In genomic region chr17:72122002-72122310, GRCh38 we compare ENCODE assay signal across 8 cellular contexts. TPM values are rescaled to one million over a fixed set of nuclear protein-coding genes. Genes with fewer than 3 reads are reported as not detected.
DNase-seq lines count a peak whose midpoint lies in the region; ATAC-seq and TF ChIP-seq lines count a peak whose summit lies in the region.

No MANE protein-coding gene starts in this region.

- peaks cover 34 to 42% of the 10 kb centered on the region in 2 donors for H3K4me1 ChIP-seq in thyroid gland

- H3K9me3 Mint-ChIP-seq in activated CD4-positive, alpha-beta T cell treated with anti-CD3 and anti-CD28 coated beads for 36 hours (ENCODE audit: low read depth): no peaks in the 10 kb centered on the region
- no peaks in the 10 kb centered on the region for H3K9me3 Mint-ChIP-seq in WTC11

- H3K4me3 Mint-ChIP-seq in activated CD4-positive, alpha-beta T cell treated with anti-CD3 and anti-CD28 coated beads for 36 hours: peak overlapping the region; percentile 35
- peak overlapping the region; percentile 95 for H3K4me3 Mint-ChIP-seq in WTC11

- POLR2A ChIA-PET in activated CD4-positive, alpha-beta T cell treated with anti-CD3 and anti-CD28 coated beads for 36 hours (lab: Charles Lee): no interaction called here
- POLR2A ChIA-PET in WTC11 (lab: Charles Lee): interaction anchor here (0.5 to 3.2 kb wide), 5 partner anchors 31 to 417 kb away, joined by 5 to 13 read pairs (median 9); no protein-coding TSS in a partner anchor

- no peaks in the 10 kb centered on the region for H3K36me3 Mint-ChIP-seq in activated CD4-positive, alpha-beta T cell treated with anti-CD3 and anti-CD28 coated beads for 36 hours (ENCODE audit: low read depth)
- peaks cover 7% of the 10 kb centered on the region for H3K36me3 Mint-ChIP-seq in WTC11

- H3K4me3 ChIP-seq in iPS-18c (ENCODE audit: insufficient read depth, low read depth, low read length) (peak overlapping the region; percentile 63), thyroid gland (replicated peaks in 1 of 3) (peak overlapping the region; percentile 81 to 83 (median 83))

- no peak for TF ChIP-seq POLR2A in thyroid gland (IDR thresholded peaks at IDR 0.05)

- peak overlapping the region; percentile 91 to 97 (median 95) for H3K27ac ChIP-seq in thyroid gland

- peaks cover 8% of the 10 kb centered on the region for H3K4me1 Mint-ChIP-seq in activated CD4-positive, alpha-beta T cell treated with anti-CD3 and anti-CD28 coated beads for 36 hours
- H3K4me1 Mint-ChIP-seq in WTC11: peaks cover 54% of the 10 kb centered on the region

- intact Hi-C loops in activated CD4-positive, alpha-beta T cell treated with anti-CD3 and anti-CD28 coated beads for 36 hours (cut with DNase I, micrococcal nuclease): loop anchor here in 1 of 2 experiments (5.0 kb wide), 1 partner anchor 420 kb away; no protein-coding TSS in a partner anchor
- intact Hi-C loops in thyroid gland (cut with DNase I): loop anchor here (10.0 kb wide), 1 partner anchor 423 kb away; no protein-coding TSS in a partner anchor

- H3K36me3 ChIP-seq in thyroid gland: peaks cover 0 to 8% of the 10 kb centered on the region in 2 donors

- H3K27me3 Mint-ChIP-seq in activated CD4-positive, alpha-beta T cell treated with anti-CD3 and anti-CD28 coated beads for 36 hours: peaks cover 60% of the 10 kb centered on the region
- peaks cover 46% of the 10 kb centered on the region for H3K27me3 Mint-ChIP-seq in WTC11 (ENCODE audit: low read depth)

- TF ChIP-seq CTCF in WTC11 (IDR thresholded peaks at IDR 0.05) (no peak), thyroid gland (IDR thresholded peaks at IDR 0.05) (no peak)

- H3K9me3 ChIP-seq in iPS-18c (ENCODE audit: control insufficient read depth, insufficient read depth, low read length) (no peaks in the 10 kb centered on the region), thyroid gland (no peaks in the 10 kb centered on the region)

- WGBS in thyroid gland, 2 donors: 2% methylated on average over 13 to 14 of the region's 14 CpGs

- H3K27me3 ChIP-seq in thyroid gland: no peaks in the 10 kb centered on the region

- no peak for ATAC-seq in activated CD4-positive, alpha-beta T cell treated with anti-CD3 and anti-CD28 coated beads for 36 hours
- ATAC-seq in WTC11: no peak
- ATAC-seq in HG03045 (IDR thresholded peaks at IDR 0.05; ENCODE audit: unreplicated experiment): no peak

- CTCF ChIA-PET in activated CD4-positive, alpha-beta T cell treated with anti-CD3 and anti-CD28 coated beads for 36 hours (lab: Charles Lee): no interaction called here
- CTCF ChIA-PET in WTC11 (lab: Charles Lee): interaction anchor here (0.7 to 3.8 kb wide), 7 partner anchors 61 to 418 kb away, joined by 3 to 28 read pairs (median 4); no protein-coding TSS in a partner anchor

- no peak overlapping the region for H3K27ac Mint-ChIP-seq in activated CD4-positive, alpha-beta T cell treated with anti-CD3 and anti-CD28 coated beads for 36 hours
- H3K27ac Mint-ChIP-seq in WTC11: no peak overlapping the region

- no peak for DNase-seq in activated CD4-positive, alpha-beta T cell treated with anti-CD3 and anti-CD28 coated beads for 36 hours
- no peak for DNase-seq in activated CD4-positive, alpha-beta T cell treated with anti-CD3 and anti-CD28 coated beads for 4 hours
- DNase-seq in WTC11 (ENCODE audit: low spot score) (no peak), thyroid gland (no peak), NCI-H2081 (lab: John Stamatoyannopoulos, UW) (no peak)
- no peak for DNase-seq in stimulated activated CD4-positive, alpha-beta T cell treated with anti-CD3 and anti-CD28 coated beads, Interleukin-12 subunit alpha, Interleukin-12 subunit beta, amount 100 ng/mL, for 4 hours

TF ChIP-seq in WTC11, 78 proteins besides CTCF, POLR2A, EP300 and RAD21 (continues in another document):
- no peak for TF ChIP-seq USF1 (CRISPR knock-in tag; IDR thresholded peaks at IDR 0.05)
- TF ChIP-seq AFF4 (CRISPR knock-in tag; IDR thresholded peaks at IDR 0.05; ENCODE audit: borderline replicate concordance): no peak
- TF ChIP-seq ATF6 (CRISPR knock-in tag; IDR thresholded peaks at IDR 0.05): no peak
- TF ChIP-seq E2F1 (CRISPR knock-in tag; IDR thresholded peaks at IDR 0.05): no peak
- no peak for TF ChIP-seq TP53 (CRISPR knock-in tag; IDR thresholded peaks at IDR 0.05)
- TF ChIP-seq FOXP4 (CRISPR knock-in tag; IDR thresholded peaks at IDR 0.05): peak; percentile 41; the same call in 1 of the 2 replicates
- no peak for TF ChIP-seq TCF7 (CRISPR knock-in tag; IDR thresholded peaks at IDR 0.05; ENCODE audit: low read depth)

RNA-seq across cellular contexts. Expression of gene SOX9, which starts 1.1 kb away (rescaled TPM):
- not detected for total RNA-seq in activated CD4-positive, alpha-beta T cell treated with anti-CD3 and anti-CD28 coated beads for 36 hours
- total RNA-seq in WTC11 (2021): 8.1 to 9.0 TPM (median 8.9 TPM) in 3 replicates
- 10 to 100 TPM; 15.5 to 32.6 (median 23.3) TPM for total RNA-seq in thyroid gland
